In the genomic region with DNA sequence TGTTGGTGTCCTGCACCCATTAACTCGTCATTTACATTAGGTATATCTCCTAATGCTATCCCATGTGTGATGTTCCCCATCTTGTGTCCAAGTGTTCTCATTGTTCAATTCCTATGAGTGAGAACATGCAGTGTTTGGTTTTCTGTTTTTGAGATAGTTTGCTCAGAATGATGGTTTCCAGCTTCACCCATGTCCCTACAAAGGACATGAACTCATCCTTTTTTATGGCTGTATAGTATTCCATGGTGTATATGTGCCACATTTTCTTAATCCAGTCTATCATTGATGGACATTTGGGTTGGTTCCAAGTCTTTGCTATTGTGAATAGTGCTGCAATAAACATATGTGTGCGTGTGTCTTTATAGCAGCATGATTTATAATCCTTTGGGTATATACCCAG, we compare ENCODE assay signal across 1 cellular context. TPM values are rescaled to one million over a fixed set of nuclear protein-coding genes. Genes with fewer than 3 reads are reported as not detected.
"Had no signal": no experiment of that assay in that cellular context is flagged by ENCODE, and none has a peak within 500 bp of the region (broad histone marks: within the 10 kb centered on the region; RNA-seq: fewer than 3 reads in every experiment).

No MANE protein-coding gene starts in this region.

RNA-seq across cellular contexts. Expression of a gene that starts 49.1 kb away (rescaled TPM):
- total RNA-seq: OCI-LY7 had no signal
